Comparison of ENCODE assay signal across 21 cellular contexts in genomic region chr3:62261800-62262199, GRCh38.
"Had no signal": no experiment of that assay in that cellular context is flagged by ENCODE, and none has a peak within 500 bp of the region (broad histone marks: within the 10 kb centered on the region; RNA-seq: fewer than 3 reads in every experiment).

No MANE protein-coding gene starts in this region.

- H3K4me1 Mint-ChIP-seq: activated CD4-positive, alpha-beta T cell treated with anti-CD3 and anti-CD28 coated beads for 36 hours; activated naive CD8-positive, alpha-beta T cell treated with anti-CD3 and anti-CD28 coated beads for 36 hours; natural killer cell had no signal

- H3K9me3 Mint-ChIP-seq: activated naive CD4-positive, alpha-beta T cell treated with anti-CD3 and anti-CD28 coated beads for 36 hours; activated naive CD8-positive, alpha-beta T cell treated with anti-CD3 and anti-CD28 coated beads for 36 hours; neural progenitor cell had no signal

- DNase-seq: activated CD4-positive, alpha-beta T cell treated with anti-CD3 and anti-CD28 coated beads for 36 hours; activated CD4-positive, alpha-beta T cell treated with anti-CD3 and anti-CD28 coated beads, Interleukin-2, amount 50 U/mL, for 4 hours; activated CD4-positive, CD25-positive, alpha-beta regulatory T cell; activated effector memory CD4-positive, alpha-beta T cell treated with Interleukin-2 at 50 U/mL for 16 hours; activated naive CD4-positive, alpha-beta T cell treated with anti-CD3 and anti-CD28 coated beads for 36 hours; activated naive CD8-positive, alpha-beta T cell treated with anti-CD3 and anti-CD28 coated beads for 36 hours; cerebellar nuclear complex; colonic mucosa; effector CD8-positive, alpha-beta T cell; gastrocnemius medialis; glutamatergic neuron; left lung; lower lobe of right lung; mesenchymal stem cell; natural killer cell; occipital lobe; psoas muscle; spleen; stimulated activated naive CD4-positive, alpha-beta T cell had no signal

- H3K36me3 Mint-ChIP-seq: activated naive CD8-positive, alpha-beta T cell treated with anti-CD3 and anti-CD28 coated beads for 36 hours; natural killer cell had no signal

- H3K4me3 Mint-ChIP-seq: activated CD4-positive, alpha-beta T cell treated with anti-CD3 and anti-CD28 coated beads for 36 hours; activated naive CD4-positive, alpha-beta T cell treated with anti-CD3 and anti-CD28 coated beads for 36 hours; activated naive CD8-positive, alpha-beta T cell treated with anti-CD3 and anti-CD28 coated beads for 36 hours; brain; natural killer cell; neural progenitor cell had no signal

- ATAC-seq: activated CD4-positive, alpha-beta T cell treated with anti-CD3 and anti-CD28 coated beads for 36 hours; gastrocnemius medialis; left lung; lower lobe of right lung; natural killer cell; psoas muscle had no signal

- H3K27ac Mint-ChIP-seq: activated CD4-positive, alpha-beta T cell treated with anti-CD3 and anti-CD28 coated beads for 36 hours; activated naive CD4-positive, alpha-beta T cell treated with anti-CD3 and anti-CD28 coated beads for 36 hours; activated naive CD8-positive, alpha-beta T cell treated with anti-CD3 and anti-CD28 coated beads for 36 hours; natural killer cell; neural progenitor cell had no signal
